19 cellular contexts compared by ENCODE assay signal in the genomic region with DNA sequence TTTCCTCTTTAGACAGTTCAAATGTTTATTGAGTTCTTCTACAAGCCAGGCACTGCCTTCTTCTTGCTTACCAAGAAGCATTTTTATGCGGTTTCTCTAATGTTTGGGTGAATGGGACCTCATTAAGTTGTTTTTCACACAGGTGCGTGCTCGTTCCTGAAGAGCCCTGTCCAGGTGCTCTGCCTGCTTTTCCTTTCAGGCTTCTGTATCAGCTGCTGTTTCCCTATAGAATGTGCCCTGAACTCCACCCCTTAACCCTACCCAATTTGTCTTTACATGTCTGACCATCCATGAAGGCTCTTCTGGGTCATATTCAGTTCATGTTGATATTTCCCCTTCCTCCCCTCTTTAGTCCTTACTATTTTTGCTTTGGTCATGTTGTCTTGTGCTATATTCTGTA.
"Had no signal": no experiment of that assay in that cellular context is flagged by ENCODE, and none has a peak within 500 bp of the region (broad histone marks: within the 10 kb centered on the region; RNA-seq: fewer than 3 reads in every experiment).

No MANE protein-coding gene starts in this region.

- H3K27me3 ChIP-seq: colonic mucosa, heart left ventricle, neural progenitor cell, ovary, testis, tibial nerve had no signal

- H3K27ac ChIP-seq: colonic mucosa, heart left ventricle, neural progenitor cell, ovary, skin epidermis, testis, tibial nerve had no signal

- H3K9me3 Mint-ChIP-seq: naive thymus-derived CD8-positive, alpha-beta T cell; stimulated activated naive CD8-positive, alpha-beta T cell treated with anti-CD3 and anti-CD28 coated beads, Interleukin-15, amount 100 ng/mL, for 72 hours had no signal

- H3K4me1 Mint-ChIP-seq: neural progenitor cell had no signal

- H3K27ac Mint-ChIP-seq: naive thymus-derived CD8-positive, alpha-beta T cell; neural progenitor cell; stimulated activated naive B cell treated with anti-CD40 and anti-IgM and Interleukin-4, amounts not matched to agents 10 μg/mL and 1 μg/mL and 100 μg/mL, for 72 hours; stimulated activated naive CD8-positive, alpha-beta T cell treated with anti-CD3 and anti-CD28 coated beads, Interleukin-15, amount 100 ng/mL, for 72 hours had no signal

- H3K4me1 ChIP-seq: colonic mucosa, heart left ventricle, neural progenitor cell, testis, tibial nerve had no signal

- H3K27me3 Mint-ChIP-seq: naive thymus-derived CD8-positive, alpha-beta T cell; stimulated activated naive B cell treated with anti-CD40 and anti-IgM and Interleukin-4, amounts not matched to agents 10 μg/mL and 1 μg/mL and 100 μg/mL, for 72 hours; stimulated activated naive CD8-positive, alpha-beta T cell treated with anti-CD3 and anti-CD28 coated beads, Interleukin-15, amount 100 ng/mL, for 72 hours had no signal

- DNase-seq: colonic mucosa; dermis blood vessel endothelial cell; heart left ventricle; hypothalamus; mammary epithelial cell; mucosa of descending colon; naive thymus-derived CD8-positive, alpha-beta T cell; nucleus accumbens; ovary; stimulated activated CD4-positive, alpha-beta T cell treated with anti-CD3 and anti-CD28 coated beads, Interleukin-2, amount 100 ng/mL, for 24 hours; stimulated activated CD4-positive, alpha-beta T cell treated with anti-CD3 and anti-CD28 coated beads, Interleukin-4, amount 100 ng/mL, for 4 hours; stimulated activated naive B cell treated with anti-CD40 and anti-IgM and Interleukin-4, amounts not matched to agents 10 μg/mL and 1 μg/mL and 100 μg/mL, for 72 hours; stimulated activated naive CD8-positive, alpha-beta T cell treated with anti-CD3 and anti-CD28 coated beads, Interleukin-15, amount 100 ng/mL, for 72 hours; testis had no signal

- H3K9me3 ChIP-seq: colonic mucosa, heart left ventricle, mucosa of descending colon, ovary, testis, tibial nerve had no signal

- H3K4me3 Mint-ChIP-seq: naive thymus-derived CD8-positive, alpha-beta T cell; neural progenitor cell; stimulated activated naive B cell treated with anti-CD40 and anti-IgM and Interleukin-4, amounts not matched to agents 10 μg/mL and 1 μg/mL and 100 μg/mL, for 72 hours; stimulated activated naive CD8-positive, alpha-beta T cell treated with anti-CD3 and anti-CD28 coated beads, Interleukin-15, amount 100 ng/mL, for 72 hours had no signal

- ATAC-seq: heart left ventricle; left lobe of liver; naive thymus-derived CD8-positive, alpha-beta T cell; sciatic nerve; stimulated activated naive B cell treated with anti-CD40 and anti-IgM and Interleukin-4, amounts not matched to agents 10 μg/mL and 1 μg/mL and 100 μg/mL, for 72 hours; stimulated activated naive CD8-positive, alpha-beta T cell treated with anti-CD3 and anti-CD28 coated beads, Interleukin-15, amount 100 ng/mL, for 72 hours had no signal

- H3K4me3 ChIP-seq: colonic mucosa, heart left ventricle, mucosa of descending colon, neural progenitor cell, ovary, skin epidermis, testis, tibial nerve had no signal

- H3K36me3 ChIP-seq: colonic mucosa, heart left ventricle, neural progenitor cell, ovary, tibial nerve had no signal
